Comparison of ENCODE assay signal across 8 cellular contexts in the genomic region with DNA sequence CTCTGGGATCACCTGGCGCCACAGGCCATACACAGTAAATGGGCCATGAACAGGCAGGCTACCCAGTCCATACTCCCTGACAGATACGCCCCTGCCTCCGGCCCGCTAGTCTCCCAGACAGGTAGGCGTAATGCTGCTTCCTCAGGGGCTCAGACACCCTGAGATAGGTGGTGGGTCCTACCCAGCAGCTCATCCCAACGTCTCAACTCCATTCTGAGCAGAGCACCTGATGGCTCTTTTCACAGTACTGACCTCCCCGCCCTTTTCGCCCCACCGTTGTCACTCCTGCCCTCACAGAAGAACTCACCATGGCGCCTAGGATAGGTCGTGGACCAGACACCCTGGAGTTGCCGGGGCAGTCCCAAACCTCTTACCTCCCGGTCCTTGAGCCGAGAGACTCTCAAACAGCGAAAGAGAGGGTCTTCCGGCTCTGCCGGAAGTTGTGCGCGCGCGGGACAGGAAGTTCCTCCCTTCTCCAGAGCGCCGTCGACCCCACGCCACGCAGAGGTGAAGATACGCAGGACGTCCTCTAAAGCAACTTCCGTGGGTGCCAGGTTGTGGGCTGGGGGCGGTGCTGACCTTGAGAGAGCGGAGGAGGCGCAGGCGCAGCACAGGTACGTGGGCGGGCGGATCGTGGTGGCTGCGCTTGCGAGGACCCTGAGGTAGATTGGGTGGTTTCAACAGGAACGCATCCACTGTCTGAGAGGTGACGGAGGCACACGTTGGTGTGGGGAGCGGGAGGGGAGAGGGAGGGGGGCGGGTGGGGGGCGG. TPM values are rescaled to one million over a fixed set of nuclear protein-coding genes. Genes with fewer than 3 reads are reported as not detected.
A peak's percentile ranks its signal among the peaks of the same experiment; 100 is the strongest.
DNase-seq lines count a peak whose midpoint lies in the region; ATAC-seq and TF ChIP-seq lines count a peak whose summit lies in the region.

A gene (minus strand): TSS at position 432 of the 771 bp plus-strand sequence. CDS start 122 bp downstream, at position 310.

- H2AK5ac ChIP-seq in IMR-90 (ENCODE audit: low read depth, low read length), result peak within 1 kb of the TSS; percentile 30; the same call in 1 of the 2 replicates

- WGBS in IMR-90 (ENCODE audit: extremely low coverage in 2 of 2, insufficient read length in 1 of 2), 2 experiments, result 0% methylated on average over 6 of the region's 45 CpGs; no CpG with 5 or more reads in 1 of the 2 experiments

- peak within 1 kb of the TSS; percentile 74 for H3K56ac ChIP-seq in IMR-90 (ENCODE audit: extremely low read depth, insufficient read depth, low read length)

- TF ChIP-seq POLR2A in IMR-90 (IDR thresholded peaks at IDR 0.05; ENCODE audit: low read depth, low read length), result no peak; the same call in 1 of the 2 replicates

- TF ChIP-seq CTCF in IMR-90 (conservative IDR thresholded peaks at IDR 0.05; ENCODE audit: low read depth, low read length) (no peak), OCI-LY7 (conservative IDR thresholded peaks at IDR 0.05; ENCODE audit: low read length) (no peak)

- H4K91ac ChIP-seq in IMR-90 (ENCODE audit: insufficient read depth, low read depth, low read length), result peak within 1 kb of the TSS; percentile 86

- H3K36me3 ChIP-seq in IMR-90 (ENCODE audit: control insufficient read depth, insufficient read depth, low read length), result peaks cover 6% of the 10 kb centered on the region
- H3K36me3 ChIP-seq in OCI-LY7 (ENCODE audit: insufficient read depth, low read length), result peaks cover 59% of the 10 kb centered on the region

- H2BK15ac ChIP-seq in IMR-90 (ENCODE audit: low read depth, low read length), result no peak within 1 kb of the TSS; the same call in 2 of the 3 replicates

- H2BK5ac ChIP-seq in IMR-90 (ENCODE audit: low read depth, low read length, poor library complexity, severe bottlenecking), result peak within 1 kb of the TSS; percentile 58

- peak within 1 kb of the TSS; percentile 94 to 99 for H4K8ac ChIP-seq in IMR-90 (ENCODE audit: low read depth in 2 of 2, low read length in 2 of 2)

- CTCF ChIA-PET in IMR-90 (lab: Yijun Ruan, JAX), result no interaction called here
- CTCF ChIA-PET in OCI-LY7 (lab: Charles Lee; ENCODE audit: unreplicated experiment), result no interaction called here

- ATAC-seq in GM21529 (IDR thresholded peaks at IDR 0.05; ENCODE audit: unreplicated experiment) (peak; percentile 98), IMR-90 (ENCODE audit: low read depth) (peak; percentile 100)

- TF ChIP-seq RAD21 in IMR-90 (IDR thresholded peaks at IDR 0.05; ENCODE audit: low read length), result no peak

- peak within 1 kb of the TSS; percentile 87 for H3K14ac ChIP-seq in IMR-90 (replicated peaks; ENCODE audit: low read depth, low read length)

- BruUV-seq in IMR-90 (replicated peaks; lab: Mats Ljungman, UMichigan), result no TSS peak
- BruUV-seq in OCI-LY7 (replicated peaks; lab: Mats Ljungman, UMichigan), result no TSS peak

- H3K4me2 ChIP-seq in IMR-90 (ENCODE audit: low read depth, low read length), result peak within 1 kb of the TSS; percentile 100
- H3K4me2 ChIP-seq in OCI-LY7 (ENCODE audit: low read length), result peak within 1 kb of the TSS; percentile 90

- peak within 1 kb of the TSS; percentile 87 for H3K4ac ChIP-seq in IMR-90 (ENCODE audit: low read depth, low read length)

- POLR2A ChIA-PET in IMR-90 (lab: Charles Lee; ENCODE audit: unreplicated experiment), result no interaction called here
- POLR2A ChIA-PET in OCI-LY7 (lab: Charles Lee), result interaction anchor here (0.6 to 2.4 kb wide), 4 partner anchors 23 to 392 kb away, joined by 3 to 8 read pairs (median 4); no protein-coding TSS in a partner anchor

- peaks cover 33 to 39% of the 10 kb centered on the region in 2 experiments for H3K79me1 ChIP-seq in IMR-90 (ENCODE audit: low read depth in 1 of 2, low read length in 2 of 2)

- peak within 1 kb of the TSS; percentile 81 for H3K4me3 ChIP-seq in IMR-90 (ENCODE audit: insufficient read depth, low read depth, low read length)
- H3K4me3 ChIP-seq in OCI-LY7 (ENCODE audit: low read depth, low read length, poor library complexity, severe bottlenecking), result peak within 1 kb of the TSS; percentile 90
- H3K4me3 ChIP-seq in mononuclear cell (ENCODE audit: low read length), result peak within 1 kb of the TSS; percentile 90

- H3K27me3 ChIP-seq in IMR-90 (ENCODE audit: control insufficient read depth, insufficient read depth, low read length) (no peaks in the 10 kb centered on the region), mononuclear cell (ENCODE audit: insufficient read depth, low read length) (no peaks in the 10 kb centered on the region)

- peaks cover 80% of the 10 kb centered on the region for H3K79me2 ChIP-seq in OCI-LY7 (ENCODE audit: insufficient read depth, low read depth, low read length)

- intact Hi-C loops in IMR-90 (cut with micrococcal nuclease) (no loop called here), OCI-LY7 (cut with micrococcal nuclease; ENCODE audit: unreplicated experiment) (loop anchor here (2.0 to 5.0 kb wide), 2 partner anchors 406 to 614 kb away; a partner anchor contains a TSS)

- H2AFZ ChIP-seq in IMR-90 (replicated peaks; ENCODE audit: low read length, poor library complexity) (peak within 1 kb of the TSS; percentile 95), OCI-LY7 (ENCODE audit: low read length) (peak within 1 kb of the TSS; percentile 82; the same call in 1 of the 2 replicates)

- dilution Hi-C loops in IMR-90 (cut with HindIII; ENCODE audit: low sequenced_read_pairs, unreplicated experiment), result no loop called here

- peak within 1 kb of the TSS; percentile 88 for H3K9ac ChIP-seq in IMR-90 (ENCODE audit: low read depth, low read length)

- H3K4me1 ChIP-seq in IMR-90 (ENCODE audit: control insufficient read depth, insufficient read depth, low read length) (no peaks in the 10 kb centered on the region; the same call in none of the 2 replicates), OCI-LY7 (ENCODE audit: insufficient read depth, low read length, poor library complexity, severe bottlenecking) (peaks cover 37% of the 10 kb centered on the region), mononuclear cell (ENCODE audit: insufficient read depth, low read length) (peaks cover 14% of the 10 kb centered on the region)

- no peaks in the 10 kb centered on the region for H3K9me2 ChIP-seq in OCI-LY7 (ENCODE audit: insufficient read depth, low read length)

- no peak within 1 kb of the TSS for H2BK20ac ChIP-seq in IMR-90 (ENCODE audit: low read depth, low read length)

- H2AK9ac ChIP-seq in IMR-90 (replicated peaks; ENCODE audit: low read depth, low read length, poor library complexity), result peak within 1 kb of the TSS; percentile 93

- H4K20me1 ChIP-seq in IMR-90 (ENCODE audit: insufficient read depth, low read length) (no peaks in the 10 kb centered on the region), OCI-LY7 (ENCODE audit: insufficient read depth, low read length) (no peaks in the 10 kb centered on the region)

- H3K27ac ChIP-seq in IMR-90 (ENCODE audit: insufficient read depth, low read length), result peak within 1 kb of the TSS; percentile 71
- peak within 1 kb of the TSS; percentile 74 for H3K27ac ChIP-seq in OCI-LY7 (ENCODE audit: low read depth, low read length, poor library complexity, severe bottlenecking)

- H4K5ac ChIP-seq in IMR-90 (ENCODE audit: low read depth, low read length), result peak within 1 kb of the TSS; percentile 86

- DNase-seq in DMS114 treated with DMSO at 0.1 percent for 48 hours (lab: John Stamatoyannopoulos, UW; ENCODE audit: unreplicated experiment) (peak; percentile 90), IMR-90 (peak; percentile 85), OCI-LY7 (ENCODE audit: low spot score) (peak; percentile 95), epidermal melanocyte (ENCODE audit: insufficient read length, low spot score) (peak; percentile 64)
- peak; percentile 93 for DNase-seq in activated CD8-positive, alpha-beta memory T cell treated with anti-CD3 and anti-CD28 coated beads, Interleukin-2, amount 50 U/mL, for 48 hours
- peak; percentile 89 to 93 for DNase-seq in stimulated activated CD8-positive, alpha-beta memory T cell treated with anti-CD3 and anti-CD28 coated beads, Interleukin-2, amount 100 ng/mL, for 48 hours (ENCODE audit: low read depth in 2 of 2)

- peak within 1 kb of the TSS; percentile 88 for H3K23ac ChIP-seq in IMR-90 (ENCODE audit: low read depth, low read length)

- no peaks in the 10 kb centered on the region for H3K9me3 ChIP-seq in IMR-90 (ENCODE audit: control insufficient read depth, insufficient read depth, low read length)
- peaks cover 12% of the 10 kb centered on the region; the same call in 1 of the 2 replicates for H3K9me3 ChIP-seq in OCI-LY7 (ENCODE audit: low read length)
- H3K9me3 ChIP-seq in mononuclear cell (ENCODE audit: low read depth, low read length), result no peaks in the 10 kb centered on the region

- in situ Hi-C loops in IMR-90 (cut with MboI; ENCODE audit: low sequenced_read_pairs), result no loop called here

- H2BK120ac ChIP-seq in IMR-90 (ENCODE audit: low read depth, low read length), result no peak within 1 kb of the TSS

- H3K9me1 ChIP-seq in IMR-90 (ENCODE audit: insufficient read depth, low read length), result no peaks in the 10 kb centered on the region; the same call in 1 of the 2 replicates

- peak within 1 kb of the TSS; percentile 22 for H3K18ac ChIP-seq in IMR-90 (ENCODE audit: low read depth, low read length)

TF ChIP-seq in IMR-90, 13 proteins besides CTCF, POLR2A, EP300 and RAD21:
- TF ChIP-seq, protein P1, sequence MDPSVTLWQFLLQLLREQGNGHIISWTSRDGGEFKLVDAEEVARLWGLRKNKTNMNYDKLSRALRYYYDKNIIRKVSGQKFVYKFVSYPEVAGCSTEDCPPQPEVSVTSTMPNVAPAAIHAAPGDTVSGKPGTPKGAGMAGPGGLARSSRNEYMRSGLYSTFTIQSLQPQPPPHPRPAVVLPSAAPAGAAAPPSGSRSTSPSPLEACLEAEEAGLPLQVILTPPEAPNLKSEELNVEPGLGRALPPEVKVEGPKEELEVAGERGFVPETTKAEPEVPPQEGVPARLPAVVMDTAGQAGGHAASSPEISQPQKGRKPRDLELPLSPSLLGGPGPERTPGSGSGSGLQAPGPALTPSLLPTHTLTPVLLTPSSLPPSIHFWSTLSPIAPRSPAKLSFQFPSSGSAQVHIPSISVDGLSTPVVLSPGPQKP (IDR thresholded peaks at IDR 0.05; ENCODE audit: borderline replicate concordance, low read depth, low read length), result no peak
- TF ChIP-seq MXI1 (IDR thresholded peaks at IDR 0.05; ENCODE audit: borderline replicate concordance, low read depth, low read length) (0 out of 2 replicates have a peak, but pooled peaks have one; percentile 19), MAZ (IDR thresholded peaks at IDR 0.05; ENCODE audit: borderline replicate concordance, low read depth, low read length) (peak; percentile 89)
TF ChIP-seq in IMR-90: peak in this region for 2.

RNA-seq across cellular contexts. Expression of the gene that starts here (rescaled TPM):
- total RNA-seq in IMR-90 (2012; rRNA removed) (9.3 and 13.6 TPM in 2 replicates), OCI-LY7 (2022) (32.4 and 32.7 TPM in 2 replicates), mononuclear cell (24.8 TPM)
- polyA plus RNA-seq in IMR-90 (2012; rRNA removed), result 4.7 and 7.4 TPM in 2 replicates
- 0.60 and 0.70 TPM in 2 replicates for polyA plus RNA-seq in IMR-90 (2012; cell fraction: cytosol; rRNA removed)
- 1.8 and 22.1 TPM in 2 replicates for polyA plus RNA-seq in IMR-90 (2012; cell fraction: nucleus; rRNA removed; ENCODE audit: low replicate concordance)
- total RNA-seq in OCI-LY7 (2014; rRNA removed; shearing (Covaris generic)), result 17.2 and 20.3 TPM in 2 replicates

Comparison
In these comparisons a context has a peak if more than half of its experiments do, and no peak if none do; other contexts are left out.
1. Peak in every context shown above with its lines: DNase-seq, ATAC-seq, H3K4me3 ChIP-seq and H3K27ac ChIP-seq.